15 cellular contexts compared by ENCODE assay signal in the genomic region with DNA sequence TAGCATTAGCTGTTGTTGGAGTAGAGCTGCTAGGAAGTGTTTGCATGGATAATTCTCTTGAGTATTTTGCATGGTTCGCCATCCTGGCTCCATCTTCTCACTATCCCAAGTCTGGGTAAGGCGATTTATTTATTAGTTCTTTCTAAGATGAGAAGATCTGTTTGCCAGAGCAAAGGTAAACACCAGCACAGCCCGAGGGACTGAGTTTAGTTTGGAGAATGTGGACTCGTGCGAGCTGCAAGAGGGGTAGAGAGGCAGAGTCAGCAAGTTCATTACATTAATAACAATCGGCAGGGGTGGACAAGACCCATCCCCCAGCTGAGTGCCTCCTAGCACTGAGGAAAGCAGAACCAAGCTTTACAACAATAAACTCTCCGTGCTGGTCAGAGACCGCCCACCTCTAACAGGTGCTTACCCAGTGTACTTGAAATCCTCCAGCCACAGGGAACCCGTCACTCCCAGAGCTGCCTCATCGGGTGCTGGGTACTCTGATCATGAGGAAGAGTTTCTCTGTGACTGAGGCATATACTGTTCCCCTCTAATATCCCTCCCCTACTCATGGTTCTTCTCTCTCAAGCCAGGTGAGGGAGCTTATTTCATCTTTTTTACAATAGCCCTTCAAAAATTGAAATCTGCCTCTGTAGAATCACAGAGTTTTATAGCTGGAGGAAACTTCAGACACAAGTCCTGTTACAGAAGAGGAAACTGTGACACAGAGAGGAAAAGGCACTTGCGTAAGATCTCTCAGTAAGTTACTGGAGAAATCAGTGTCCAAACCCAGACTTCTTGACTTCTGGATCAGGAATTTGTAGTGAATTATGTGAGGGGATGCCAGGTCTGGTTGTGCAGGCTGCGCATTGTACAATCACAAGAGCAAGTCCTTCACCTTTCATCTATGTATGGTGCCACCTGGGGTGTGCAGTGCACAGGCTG. TPM values are rescaled to one million over a fixed set of nuclear protein-coding genes. Genes with fewer than 3 reads are reported as not detected.
DNase-seq lines count a peak whose midpoint lies in the region; ATAC-seq and TF ChIP-seq lines count a peak whose summit lies in the region.
"Had no signal": no experiment of that assay in that cellular context is flagged by ENCODE, and none has a peak within 500 bp of the region (broad histone marks: within the 10 kb centered on the region; RNA-seq: fewer than 3 reads in every experiment).

No MANE protein-coding gene starts in this region.

- H4K20me1 ChIP-seq in PC-3 (ENCODE audit: low read length) = no peaks in the 10 kb centered on the region

- H3K27me3 ChIP-seq in PC-3 (ENCODE audit: low read length) = peaks cover 85% of the 10 kb centered on the region
- peaks cover 0 to 32% (median 0%) of the 10 kb centered on the region in 7 donors for H3K27me3 ChIP-seq in heart right ventricle
- peaks cover 0 to 3% (median 0%) of the 10 kb centered on the region in 3 donors for H3K27me3 ChIP-seq in gastrocnemius medialis

- no peak overlapping the region for H3K27ac ChIP-seq in PC-3 (ENCODE audit: low read length)
- peak overlapping the region in 9 of 10 donors; percentile 1 to 75 (median 45) for H3K27ac ChIP-seq in heart right ventricle
- H3K27ac ChIP-seq in gastrocnemius medialis = peak overlapping the region in 3 of 4 donors; percentile 21 to 48 (median 39)
- H3K27ac ChIP-seq: RWPE1 had no signal

- no peak overlapping the region for H2AFZ ChIP-seq in PC-3 (ENCODE audit: low read length)

- TF ChIP-seq CTCF in PC-3 (conservative IDR thresholded peaks at IDR 0.05; ENCODE audit: low read depth, low read length) = no peak
- TF ChIP-seq CTCF in heart right ventricle (IDR thresholded peaks at IDR 0.05) = no peak
- TF ChIP-seq CTCF in gastrocnemius medialis (IDR thresholded peaks at IDR 0.05 in 4 of 5, conservative IDR thresholded peaks at IDR 0.05 in 1 of 5) = no peak

- CTCF ChIA-PET in PC-3 (lab: Charles Lee) = no interaction called here

- no peak overlapping the region for H3K9ac ChIP-seq in PC-3 (ENCODE audit: low read length)

- no peak overlapping the region for H3K4me2 ChIP-seq in PC-3 (ENCODE audit: low read length)

- WGBS in heart right ventricle, 2 donors = 35 to 41% methylated on average over 12 of the region's 12 CpGs

- TF ChIP-seq POLR2A in gastrocnemius medialis (IDR thresholded peaks at IDR 0.05) = no peak

- 0 out of 2 replicates have a peak, but pooled peaks cover 3% of the 10 kb centered on the region for H3K4me1 ChIP-seq in PC-3 (ENCODE audit: insufficient read depth, low read length)
- peaks cover 7 to 58% (median 33%) of the 10 kb centered on the region in 9 donors for H3K4me1 ChIP-seq in heart right ventricle
- H3K4me1 ChIP-seq in gastrocnemius medialis = peaks cover 3 to 6% of the 10 kb centered on the region in 2 donors
- H3K4me1 ChIP-seq: Caco-2 had no signal

- ATAC-seq in PC-3 = peak; percentile 31; the same call in 1 of the 2 replicates
- peak in 6 of 8 donors; percentile 10 to 82 (median 55) for ATAC-seq in heart right ventricle
- no peak for ATAC-seq in gastrocnemius medialis
- no peak for ATAC-seq in HG02642 (IDR thresholded peaks at IDR 0.05; ENCODE audit: poor library complexity, unreplicated experiment)
- no peak for ATAC-seq in GM19397 (IDR thresholded peaks at IDR 0.05; ENCODE audit: unreplicated experiment)

- POLR2A ChIA-PET in PC-3 (lab: Charles Lee; ENCODE audit: unreplicated experiment) = no interaction called here

- BruUV-seq in PC-3 (replicated peaks; lab: Mats Ljungman, UMichigan) = no TSS peak

- no peaks in the 10 kb centered on the region for H3F3A ChIP-seq in PC-3 (ENCODE audit: low read length, unreplicated experiment)

- intact Hi-C loops in PC-3 (cut with micrococcal nuclease) = no loop called here
- intact Hi-C loops in heart right ventricle (cut with DNase I) = no loop called here
- intact Hi-C loops in gastrocnemius medialis (cut with DNase I; ENCODE audit: low total_unique reads) = no loop called here

- in situ Hi-C loops in gastrocnemius medialis (cut with MboI; ENCODE audit: low sequenced_read_pairs in 4 of 4) = no loop called here

- no peaks in the 10 kb centered on the region for H3K9me3 ChIP-seq in PC-3 (ENCODE audit: low read length)
- H3K9me3 ChIP-seq in heart right ventricle = no peaks in the 10 kb centered on the region
- H3K9me3 ChIP-seq in gastrocnemius medialis = no peaks in the 10 kb centered on the region
- H3K9me3 ChIP-seq: Caco-2 had no signal

- H3K9me2 ChIP-seq in PC-3 (replicated peaks; ENCODE audit: low read length) = no peaks in the 10 kb centered on the region

- H3K4me3 ChIP-seq in PC-3 (ENCODE audit: low read length) (no peak overlapping the region), heart right ventricle (no peak overlapping the region), gastrocnemius medialis (no peak overlapping the region)

- DNase-seq in NCI-H748 (lab: John Stamatoyannopoulos, UW; ENCODE audit: unreplicated experiment) = peak; percentile 48
- DNase-seq in NCI-H748 treated with DMSO at 0.1 percent for 48 hours (lab: John Stamatoyannopoulos, UW) = no peak
- DNase-seq in PC-3 = no peak
- DNase-seq in heart right ventricle = no peak
- DNase-seq in gastrocnemius medialis = no peak
- DNase-seq in OCI-M1 (lab: John Stamatoyannopoulos, UW) = no peak
- DNase-seq: Caco-2, cortex of kidney, H9, nucleus accumbens had no signal

- H3K79me2 ChIP-seq in PC-3 (ENCODE audit: low read length) = no peaks in the 10 kb centered on the region

- no peaks in the 10 kb centered on the region for H3K36me3 ChIP-seq in PC-3 (ENCODE audit: low read depth, low read length)
- H3K36me3 ChIP-seq in heart right ventricle = peaks cover 0 to 55% (median 7%) of the 10 kb centered on the region in 9 donors
- H3K36me3 ChIP-seq in gastrocnemius medialis = no peaks in the 10 kb centered on the region

RNA-seq across cellular contexts. Expression of a gene that starts 4.4 kb away (rescaled TPM):
- not detected in 2 replicates for total RNA-seq in PC-3 (2014; rRNA removed)
- 10 to 100 TPM; 10.8 to 23.4 (median 16.6) TPM for total RNA-seq in heart right ventricle
- 10 to 100 TPM in 1 of 2 donors, 1 to 10 TPM in 1; 8.9 to 11.0 TPM for polyA plus RNA-seq in heart right ventricle
- total RNA-seq in gastrocnemius medialis = 1 to 10 TPM; 4.4 to 8.4 (median 5.2) TPM
- total RNA-seq: A673, LHCN-M2 had no signal

Comparison
In these comparisons a context has a peak if more than half of its experiments do, and no peak if none do; other contexts are left out.
1. ATAC-seq: peak in PC-3 (single experiment) and heart right ventricle (6 of 8); none in gastrocnemius medialis (0 of 2), HG02642 (single experiment) and GM19397 (single experiment).